Comparison of ENCODE assay signal across 10 cellular contexts in the genomic region with DNA sequence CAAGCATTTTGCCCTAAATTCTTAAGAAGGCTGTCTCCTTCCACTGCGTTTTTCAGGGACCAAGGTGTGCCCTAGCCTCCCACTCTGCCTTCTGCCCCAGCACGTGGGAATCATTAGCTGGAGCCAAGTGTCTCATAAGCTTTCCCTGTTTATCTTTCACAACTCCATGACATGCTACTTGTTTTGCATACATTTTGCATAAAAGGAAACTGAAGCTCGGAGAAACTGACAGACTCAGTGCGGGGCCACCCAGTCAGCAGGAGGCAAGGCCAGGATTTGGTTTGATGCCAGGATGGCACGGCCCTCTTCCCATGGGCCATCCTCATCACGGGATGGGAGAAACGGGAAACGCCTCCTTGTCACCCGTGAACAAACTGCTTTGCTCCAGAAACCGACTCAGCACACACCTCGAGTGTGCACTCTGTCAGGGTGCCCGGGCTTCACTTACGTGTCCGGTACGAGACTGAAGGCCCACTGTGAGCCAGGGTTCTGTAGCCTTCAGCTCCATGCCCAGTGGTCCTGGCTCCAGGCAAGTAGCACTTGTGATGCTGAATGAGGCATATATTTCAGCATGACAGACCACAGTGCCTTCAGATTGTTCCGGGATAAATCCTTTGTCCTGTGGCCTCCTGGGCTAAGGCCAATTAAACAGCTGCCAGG. TPM values are rescaled to one million over a fixed set of nuclear protein-coding genes. Genes with fewer than 3 reads are reported as not detected.
DNase-seq lines count a peak whose midpoint lies in the region; ATAC-seq and TF ChIP-seq lines count a peak whose summit lies in the region.
"Had no signal": no experiment of that assay in that cellular context is flagged by ENCODE, and none has a peak within 500 bp of the region (broad histone marks: within the 10 kb centered on the region; RNA-seq: fewer than 3 reads in every experiment).

No MANE protein-coding gene starts in this region.

- no peak for ATAC-seq in GM18517 (IDR thresholded peaks at IDR 0.05; ENCODE audit: unreplicated experiment)

- H3K4me3 ChIP-seq in BLaER1 treated with 17β-estradiol and CSF1 and Interleukin-3, amounts not matched to agents 10 nM and 100 nM, result peak overlapping the region in 1 of 10 experiments; percentile 17; a peak in 1 of 20 replicates
- H3K4me3 ChIP-seq in LNCaP clone FGC (ENCODE audit: low read depth, low read length) (no peak overlapping the region), colonic mucosa (no peak overlapping the region)

- H3K36me3 Mint-ChIP-seq in nephron (ENCODE audit: low read depth), result peaks cover 3% of the 10 kb centered on the region
- H3K36me3 Mint-ChIP-seq in activated naive CD4-positive, alpha-beta T cell treated with anti-CD3 and anti-CD28 coated beads for 36 hours (ENCODE audit: low read depth), result peaks cover 6% of the 10 kb centered on the region

- H3K9me3 Mint-ChIP-seq in nephron, result peaks cover 12% of the 10 kb centered on the region
- H3K9me3 Mint-ChIP-seq in activated naive CD4-positive, alpha-beta T cell treated with anti-CD3 and anti-CD28 coated beads for 36 hours, result peaks cover 13% of the 10 kb centered on the region

- TF ChIP-seq CTCF in LNCaP clone FGC (IDR thresholded peaks at IDR 0.05; ENCODE audit: control insufficient read depth, extremely low read depth, insufficient read depth) (no peak), colonic mucosa (IDR thresholded peaks at IDR 0.05) (no peak), nephron (IDR thresholded peaks at IDR 0.05; ENCODE audit: unreplicated experiment in 3 of 3) (no peak), GM10266 (IDR thresholded peaks at IDR 0.05; ENCODE audit: control insufficient read depth, insufficient read depth, low read depth, missing control alignments) (no peak)

- H3K4me1 Mint-ChIP-seq in nephron, result peaks cover 13% of the 10 kb centered on the region
- H3K4me1 Mint-ChIP-seq in activated naive CD4-positive, alpha-beta T cell treated with anti-CD3 and anti-CD28 coated beads for 36 hours (ENCODE audit: low read depth), result no peaks in the 10 kb centered on the region

- H3K9me3 ChIP-seq in BLaER1 treated with 17β-estradiol and CSF1 and Interleukin-3, amounts not matched to agents 10 nM and 100 nM (replicated peaks in 1 of 11), result peaks cover 17 to 28% (median 26%) of the 10 kb centered on the region in 11 experiments
- no peaks in the 10 kb centered on the region for H3K9me3 ChIP-seq in colonic mucosa

- H4K20me1 ChIP-seq in BLaER1 treated with 17β-estradiol and CSF1 and Interleukin-3, amounts not matched to agents 10 nM and 100 nM, result no peaks in the 10 kb centered on the region

- peaks cover 0 to 8% (median 0%) of the 10 kb centered on the region in 11 experiments; a peak in 3 of 22 replicates for H3K27me3 ChIP-seq in BLaER1 treated with 17β-estradiol and CSF1 and Interleukin-3, amounts not matched to agents 10 nM and 100 nM
- no peaks in the 10 kb centered on the region for H3K27me3 ChIP-seq in colonic mucosa

- H3K4me3 Mint-ChIP-seq in nephron, result no peak overlapping the region
- H3K4me3 Mint-ChIP-seq in activated naive CD4-positive, alpha-beta T cell treated with anti-CD3 and anti-CD28 coated beads for 36 hours, result no peak overlapping the region

- DNase-seq in LNCaP clone FGC (ENCODE audit: low read depth) (peak; percentile 75), colonic mucosa (peak; percentile 81), DMS114 treated with DMSO at 0.1 percent for 48 hours (lab: John Stamatoyannopoulos, UW; ENCODE audit: unreplicated experiment) (no peak), GM10266 (ENCODE audit: extremely low spot score) (no peak)
- DNase-seq in activated naive CD4-positive, alpha-beta T cell treated with anti-CD3 and anti-CD28 coated beads for 36 hours, result no peak
- DNase-seq: activated CD4-positive, alpha-beta T cell treated with anti-CD3 and anti-CD28 coated beads, Interleukin-2, amount 50 U/mL, for 48 hours; NCI-H510A had no signal

- H3K4me1 ChIP-seq in BLaER1 treated with 17β-estradiol and CSF1 and Interleukin-3, amounts not matched to agents 10 nM and 100 nM, result peaks cover 26 to 71% (median 41%) of the 10 kb centered on the region in 10 experiments
- H3K4me1 ChIP-seq in colonic mucosa, result peaks cover 30% of the 10 kb centered on the region

- H3K4me2 ChIP-seq in BLaER1 treated with 17β-estradiol and CSF1 and Interleukin-3, amounts not matched to agents 10 nM and 100 nM, result peak overlapping the region; percentile 56 to 81 (median 75)

- peak overlapping the region; percentile 25 to 96 (median 75); a peak in 21 of 22 replicates for H3K27ac ChIP-seq in BLaER1 treated with 17β-estradiol and CSF1 and Interleukin-3, amounts not matched to agents 10 nM and 100 nM
- H3K27ac ChIP-seq in colonic mucosa, result peak overlapping the region; percentile 98

- 0 out of 22 replicates have a peak, but pooled peaks cover 0 to 4% (median 0%) of the 10 kb centered on the region in 11 experiments for H3K36me3 ChIP-seq in BLaER1 treated with 17β-estradiol and CSF1 and Interleukin-3, amounts not matched to agents 10 nM and 100 nM
- no peaks in the 10 kb centered on the region for H3K36me3 ChIP-seq in colonic mucosa

- peak overlapping the region in 10 of 11 experiments; percentile 3 to 82 (median 61); a peak in 18 of 22 replicates for H3K9ac ChIP-seq in BLaER1 treated with 17β-estradiol and CSF1 and Interleukin-3, amounts not matched to agents 10 nM and 100 nM
- peak overlapping the region; percentile 28 to 79 for H3K9ac ChIP-seq in colonic mucosa (ENCODE audit: low read depth in 2 of 2, low read length in 2 of 2)

- H3K27ac Mint-ChIP-seq in nephron, result peak overlapping the region in 2 of 3 experiments; percentile 59 to 64
- H3K27ac Mint-ChIP-seq in activated naive CD4-positive, alpha-beta T cell treated with anti-CD3 and anti-CD28 coated beads for 36 hours, result no peak overlapping the region

- intact Hi-C loops in colonic mucosa (cut with DNase I), result no loop called here
- intact Hi-C loops in activated naive CD4-positive, alpha-beta T cell treated with anti-CD3 and anti-CD28 coated beads for 36 hours (cut with micrococcal nuclease), result no loop called here

- peaks cover 74% of the 10 kb centered on the region for H3K27me3 Mint-ChIP-seq in nephron (ENCODE audit: low read depth)
- H3K27me3 Mint-ChIP-seq in activated naive CD4-positive, alpha-beta T cell treated with anti-CD3 and anti-CD28 coated beads for 36 hours (ENCODE audit: low read depth), result peaks cover 10% of the 10 kb centered on the region

- CTCF ChIA-PET in activated naive CD4-positive, alpha-beta T cell treated with anti-CD3 and anti-CD28 coated beads for 36 hours (lab: Charles Lee), result interaction anchor here (0.6 kb wide), 1 partner anchor 8 kb away, joined by 3 read pairs; no protein-coding TSS in a partner anchor

RNA-seq across cellular contexts. Expression of a gene that starts 9.6 kb away (rescaled TPM):
- total RNA-seq in colonic mucosa, result 10 to 100 TPM; 67.1 to 76.4 TPM
- under 1 TPM; 0.10 TPM for total RNA-seq in activated naive CD4-positive, alpha-beta T cell treated with anti-CD3 and anti-CD28 coated beads for 36 hours

Comparison
In these comparisons a context has a peak if more than half of its experiments do, and no peak if none do; other contexts are left out.
1. DNase-seq: peak in LNCaP clone FGC (single experiment) and colonic mucosa (single experiment); none in DMS114 treated with DMSO at 0.1 percent for 48 hours (single experiment), activated naive CD4-positive, alpha-beta T cell treated with anti-CD3 and anti-CD28 coated beads for 36 hours (single experiment) and GM10266 (single experiment).
2. RNA of a gene that starts 9.6 kb away (total RNA-seq): 67.1 to 76.4 TPM in colonic mucosa; 0.10 TPM in activated naive CD4-positive, alpha-beta T cell treated with anti-CD3 and anti-CD28 coated beads for 36 hours; every median in the first group is over 10 times any median in the second.